1 cellular context compared by ENCODE assay signal in the genomic region with DNA sequence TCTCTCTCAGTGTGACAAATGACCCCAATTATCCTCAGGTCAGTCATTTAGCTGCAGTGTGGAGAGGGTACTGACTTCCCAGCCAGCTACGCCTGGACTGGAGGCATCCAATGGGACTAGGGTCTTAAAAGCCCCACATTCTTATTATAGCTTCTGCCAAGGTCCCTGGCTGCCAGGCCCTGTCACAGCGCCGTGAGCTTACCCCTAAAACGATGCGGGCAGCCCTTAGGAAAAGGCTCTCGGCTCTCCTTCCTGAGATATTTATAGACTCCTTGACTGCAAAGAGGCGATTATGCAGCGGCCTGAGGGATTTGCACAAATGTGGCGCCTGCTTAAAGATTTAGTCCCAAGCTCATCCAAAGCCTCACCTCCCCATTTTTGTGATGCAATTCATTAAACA.
TF ChIP-seq lines count a peak whose summit lies in the region.

No MANE protein-coding gene starts in this region.

TF ChIP-seq in HEK293T, 16 proteins besides CTCF, POLR2A, EP300 and RAD21 (continued from another document):
- TF ChIP-seq FOXK2 (IDR thresholded peaks at IDR 0.05) (no peak), L3MBTL2 (conservative IDR thresholded peaks at IDR 0.05) (no peak)
TF ChIP-seq in HEK293T: peak in this region for 0.
